11 cellular contexts compared by ENCODE assay signal in the genomic region with DNA sequence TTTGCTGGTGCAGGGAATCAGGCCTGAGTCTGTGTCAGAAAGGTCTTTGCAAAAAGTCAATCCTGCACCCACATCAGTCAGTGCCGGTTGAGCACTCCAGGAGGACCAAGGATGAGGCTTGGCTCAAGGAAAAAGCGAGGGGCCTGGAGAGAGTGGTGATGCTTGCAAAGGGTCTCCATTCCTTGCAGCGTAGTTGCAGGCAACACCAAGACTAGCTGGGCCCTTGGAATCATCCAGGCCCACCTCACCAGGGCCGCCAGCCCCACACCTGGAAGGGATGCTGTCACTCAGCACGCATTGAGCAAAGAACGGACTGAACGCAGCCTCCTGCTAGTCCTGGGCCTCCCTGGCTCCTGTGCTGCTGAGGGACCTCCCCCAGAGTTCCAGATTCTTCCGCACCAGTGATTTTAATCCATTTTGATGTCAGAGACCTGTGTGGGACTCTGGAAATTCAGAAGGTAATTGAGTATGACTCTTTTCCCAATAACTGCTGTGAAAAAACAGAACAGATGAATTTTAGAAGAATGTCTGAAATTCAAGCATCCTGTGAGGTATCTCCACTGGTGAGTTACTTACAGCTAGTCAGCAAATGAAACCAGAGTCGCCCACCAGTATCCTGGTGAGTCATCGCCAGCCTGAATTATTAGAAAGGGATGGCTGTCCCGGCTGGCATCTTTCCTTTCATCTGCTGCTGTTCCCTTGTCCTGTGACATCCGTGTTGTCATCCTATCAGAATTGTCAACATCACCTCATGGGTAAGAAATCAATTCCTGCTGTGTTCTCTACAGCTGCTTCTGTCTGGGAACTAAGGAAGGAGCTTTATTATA.
DNase-seq lines count a peak whose midpoint lies in the region; ATAC-seq, FAIRE-seq and TF ChIP-seq lines count a peak whose summit lies in the region.
"Had no signal": no experiment of that assay in that cellular context is flagged by ENCODE, and none has a peak within 500 bp of the region (broad histone marks: within the 10 kb centered on the region; RNA-seq: fewer than 3 reads in every experiment).

No MANE protein-coding gene starts in this region.

- no peaks in the 10 kb centered on the region for H3K36me3 Mint-ChIP-seq in activated naive CD4-positive, alpha-beta T cell treated with anti-CD3 and anti-CD28 coated beads, Interleukin-2, amount 50 U/mL, for 72 hours

- H3K9me3 ChIP-seq in A673 (ENCODE audit: low read depth, low read length, poor library complexity, severe bottlenecking), result no peaks in the 10 kb centered on the region
- no peaks in the 10 kb centered on the region for H3K9me3 ChIP-seq in mammary epithelial cell (replicated peaks; ENCODE audit: insufficient read depth, low read length)

- TF ChIP-seq CTCF in A673 (conservative IDR thresholded peaks at IDR 0.05; ENCODE audit: low read depth, low read length) (no peak), mammary epithelial cell (conservative IDR thresholded peaks at IDR 0.05 in 1 of 2, IDR thresholded peaks at IDR 0.05 in 1 of 2; ENCODE audit: extremely low read depth in 1 of 2, insufficient read depth in 1 of 2, low read depth in 1 of 2, low read length in 2 of 2) (no peak), kidney epithelial cell (IDR thresholded peaks at IDR 0.05; ENCODE audit: insufficient read depth, low read length, poor library complexity, severe bottlenecking) (no peak)

- H3K4me1 ChIP-seq in A673 (ENCODE audit: insufficient read depth, low read length, poor library complexity, severe bottlenecking) (peaks cover 25% of the 10 kb centered on the region), mammary epithelial cell (ENCODE audit: insufficient read depth, low read length) (no peaks in the 10 kb centered on the region)

- no peak overlapping the region for H3K4me2 ChIP-seq in mammary epithelial cell (ENCODE audit: insufficient read depth, low read depth, low read length)

- H3K9ac ChIP-seq in mammary epithelial cell (ENCODE audit: insufficient read depth, low read length), result no peak overlapping the region

- peak overlapping the region; percentile 25 for H3K27ac ChIP-seq in A673 (ENCODE audit: low read depth, low read length, poor library complexity, severe bottlenecking)
- H3K27ac ChIP-seq in mammary epithelial cell (ENCODE audit: insufficient read depth, low read depth, low read length), result no peak overlapping the region
- H3K27ac ChIP-seq: skin epidermis had no signal

- no peak overlapping the region for H3K27ac Mint-ChIP-seq in activated naive CD4-positive, alpha-beta T cell treated with anti-CD3 and anti-CD28 coated beads, Interleukin-2, amount 50 U/mL, for 72 hours

- intact Hi-C loops in A673 (cut with micrococcal nuclease; ENCODE audit: unreplicated experiment), result no loop called here
- intact Hi-C loops in mammary epithelial cell (cut with micrococcal nuclease), result no loop called here

- DNase-seq in A673 (ENCODE audit: low spot score) (peak; percentile 93), HK-2 (ENCODE audit: unreplicated experiment) (peak; percentile 17), mammary epithelial cell (peak; percentile 17), kidney epithelial cell (ENCODE audit: low read depth) (peak; percentile 5), GM19239 (ENCODE audit: insufficient read length, low spot score) (no peak)
- no peak for DNase-seq in effector CD8-positive, alpha-beta T cell (lab: John Stamatoyannopoulos, UW)
- DNase-seq in activated naive CD4-positive, alpha-beta T cell treated with anti-CD3 and anti-CD28 coated beads, Interleukin-2, amount 50 U/mL, for 72 hours (ENCODE audit: low spot score in 2 of 2), result no peak
- DNase-seq: activated CD4-positive, CD25-positive, alpha-beta regulatory T cell; activated T-cell treated with anti-CD3 and anti-CD28 coated beads, Interleukin-2, amount 50 U/mL, for 1 hour had no signal

- WGBS in mammary epithelial cell (ENCODE audit: low coverage, missing lambda C conversion rate), result 77% methylated on average over 12 of the region's 12 CpGs

- H3K27me3 ChIP-seq in A673 (replicated peaks; ENCODE audit: insufficient read depth, low read depth, low read length, poor library complexity) (no peaks in the 10 kb centered on the region), mammary epithelial cell (ENCODE audit: insufficient read depth, low read length) (no peaks in the 10 kb centered on the region), kidney epithelial cell (ENCODE audit: control insufficient read depth, insufficient read depth, low read length) (no peaks in the 10 kb centered on the region)

- H3K4me3 ChIP-seq in A673 (ENCODE audit: low read depth, low read length, poor library complexity, severe bottlenecking) (no peak overlapping the region), mammary epithelial cell (replicated peaks in 1 of 3; ENCODE audit: insufficient read depth in 1 of 3, low read depth in 2 of 3, low read length in 3 of 3) (no peak overlapping the region), kidney epithelial cell (ENCODE audit: low read depth, low read length) (no peak overlapping the region)
- H3K4me3 ChIP-seq: skin epidermis had no signal

- peaks cover 4% of the 10 kb centered on the region in 2 donors for H3K9me3 Mint-ChIP-seq in activated naive CD4-positive, alpha-beta T cell treated with anti-CD3 and anti-CD28 coated beads, Interleukin-2, amount 50 U/mL, for 72 hours

- POLR2A ChIA-PET in A673 (lab: Charles Lee; ENCODE audit: low non-redundant PET), result no interaction called here

- no peaks in the 10 kb centered on the region for H3K79me2 ChIP-seq in mammary epithelial cell (ENCODE audit: insufficient read depth, low read length)

- in situ Hi-C loops in mammary epithelial cell (cut with MboI; ENCODE audit: low sequenced_read_pairs in 2 of 2), result no loop called here

- H2AFZ ChIP-seq in mammary epithelial cell (ENCODE audit: low read depth, low read length), result no peak overlapping the region

- dilution Hi-C loops in mammary epithelial cell (cut with HindIII; ENCODE audit: low sequenced_read_pairs), result no loop called here

- BruUV-seq in A673 (replicated peaks; lab: Mats Ljungman, UMichigan), result no TSS peak
- BruUV-seq in mammary epithelial cell (replicated peaks; lab: Mats Ljungman, UMichigan), result no TSS peak

- no peak for ATAC-seq in HG03442 (IDR thresholded peaks at IDR 0.05; ENCODE audit: unreplicated experiment)
- ATAC-seq in activated naive CD4-positive, alpha-beta T cell treated with anti-CD3 and anti-CD28 coated beads, Interleukin-2, amount 50 U/mL, for 72 hours, result no peak

- no peak for FAIRE-seq in GM19239 (lab: Jason Lieb, UNC)

- no peaks in the 10 kb centered on the region for H4K20me1 ChIP-seq in mammary epithelial cell (ENCODE audit: insufficient read depth, low read length)

- CTCF ChIA-PET in A673 (lab: Charles Lee) (interaction anchor here (1.0 kb wide), 1 partner anchor 43 kb away, joined by 4 read pairs; no protein-coding TSS in a partner anchor), mammary epithelial cell (lab: Charles Lee; ENCODE audit: low non-redundant PET) (no interaction called here)

- H3K36me3 ChIP-seq in A673 (ENCODE audit: insufficient read depth, low read length, poor library complexity, severe bottlenecking) (no peaks in the 10 kb centered on the region), mammary epithelial cell (ENCODE audit: insufficient read depth, low read length) (no peaks in the 10 kb centered on the region), kidney epithelial cell (ENCODE audit: control insufficient read depth, insufficient read depth, low read length) (no peaks in the 10 kb centered on the region)

Comparison
In these comparisons a context has a peak if more than half of its experiments do, and no peak if none do; other contexts are left out.
1. DNase-seq: peak in A673 (single experiment), HK-2 (single experiment), mammary epithelial cell (single experiment) and kidney epithelial cell (single experiment); none in GM19239 (single experiment), effector CD8-positive, alpha-beta T cell (single experiment) and activated naive CD4-positive, alpha-beta T cell treated with anti-CD3 and anti-CD28 coated beads, Interleukin-2, amount 50 U/mL, for 72 hours (0 of 2).